Comparison of ENCODE assay signal across 35 cellular contexts in the genomic region with DNA sequence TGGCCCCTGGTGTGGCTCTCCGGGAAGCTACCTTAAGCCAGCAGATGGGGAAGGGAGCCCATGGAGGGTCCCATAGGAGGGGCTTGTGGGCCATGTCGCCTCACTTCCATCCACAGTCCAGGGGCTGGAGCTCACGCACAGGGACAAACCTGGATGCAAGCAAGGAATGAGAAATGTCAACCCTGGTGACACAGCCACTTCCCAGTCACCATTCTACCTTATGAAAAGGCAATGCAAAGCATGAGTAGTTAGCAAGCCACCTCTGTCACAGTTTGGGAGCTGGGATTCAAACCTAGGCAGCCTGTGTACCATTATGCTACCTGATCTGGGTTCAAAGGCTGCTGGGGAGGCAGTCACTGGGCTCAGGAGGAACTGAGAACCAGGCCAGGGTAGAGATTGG.
"Had no signal": no experiment of that assay in that cellular context is flagged by ENCODE, and none has a peak within 500 bp of the region (broad histone marks: within the 10 kb centered on the region; RNA-seq: fewer than 3 reads in every experiment).

No MANE protein-coding gene starts in this region.

- H3K27me3 ChIP-seq: adrenal gland, body of pancreas, brain microvascular endothelial cell, breast epithelium had no signal

- DNase-seq: activated B cell treated with CpG ODN at 0.5 μM for 24 hours; activated CD4-positive, alpha-beta memory T cell treated with anti-CD3 and anti-CD28 coated beads for 36 hours; activated CD4-positive, alpha-beta T cell treated with anti-CD3 and anti-CD28 coated beads for 4 hours; activated CD4-positive, alpha-beta T cell treated with anti-CD3 and anti-CD28 coated beads, Interleukin-2, amount 10 ng/mL, durations not matched to agents 24 days and 14 days; activated CD4-positive, alpha-beta T cell treated with anti-CD3 and anti-CD28 coated beads, Interleukin-2, amount 50 U/mL, for 1 hour; activated CD4-positive, alpha-beta T cell treated with anti-CD3 and anti-CD28 coated beads, Interleukin-2, amount 50 U/mL, for 4 hours; activated CD4-positive, CD25-positive, alpha-beta regulatory T cell treated with anti-CD3 and anti-CD28 coated beads, Interleukin-2, amount 50 U/mL, for 72 hours; activated CD8-positive, alpha-beta memory T cell treated with anti-CD3 and anti-CD28 coated beads, Interleukin-2, amount 50 U/mL, for 4 hours; activated CD8-positive, alpha-beta T cell treated with anti-CD3 and anti-CD28 coated beads for 36 hours; activated effector memory CD4-positive, alpha-beta T cell treated with anti-CD3 and anti-CD28 coated beads, Interleukin-2, amount 50 U/mL, for 16 hours; activated gamma-delta T cell treated with Interleukin-2 at 50 U/mL for 16 hours; activated naive CD4-positive, alpha-beta T cell; activated naive CD4-positive, alpha-beta T cell treated with anti-CD3 and anti-CD28 coated beads for 36 hours; activated naive CD4-positive, alpha-beta T cell treated with anti-CD3 and anti-CD28 coated beads, Interleukin-2, amount 50 U/mL, for 16 hours; activated naive CD8-positive, alpha-beta T cell treated with anti-CD3 and anti-CD28 coated beads for 36 hours; activated T-cell treated with anti-CD3 and anti-CD28 coated beads for 4 hours; activated T-cell treated with anti-CD3 and anti-CD28 coated beads, Interleukin-2, amount 50 U/mL, for 1 hour; activated T-cell treated with anti-CD3 and anti-CD28 coated beads, Interleukin-2, amount 50 U/mL, for 4 hours; activated T-cell treated with anti-CD3 and anti-CD28 coated beads, Interleukin-2, amount 50 U/mL, for 72 hours; adrenal gland; amniotic stem cell; aorta; body of pancreas; brain microvascular endothelial cell; central memory CD4-positive, alpha-beta T cell; T-helper 1 cell; T-helper 2 cell; T-helper 9 cell had no signal

- H3K27me3 Mint-ChIP-seq: activated B cell treated with CpG ODN at 0.5 μM for 24 hours; activated CD4-positive, alpha-beta memory T cell treated with anti-CD3 and anti-CD28 coated beads for 36 hours; activated CD4-positive, alpha-beta T cell treated with anti-CD3 and anti-CD28 coated beads, Interleukin-2, amount 10 ng/mL, durations not matched to agents 24 days and 14 days; activated CD8-positive, alpha-beta T cell treated with anti-CD3 and anti-CD28 coated beads for 36 hours; activated naive CD8-positive, alpha-beta T cell treated with anti-CD3 and anti-CD28 coated beads for 36 hours had no signal

- H3K4me1 ChIP-seq: adrenal gland, breast epithelium had no signal

- H3K4me3 Mint-ChIP-seq: activated B cell treated with CpG ODN at 0.5 μM for 24 hours; activated CD4-positive, alpha-beta memory T cell treated with anti-CD3 and anti-CD28 coated beads for 36 hours; activated CD4-positive, alpha-beta T cell treated with anti-CD3 and anti-CD28 coated beads, Interleukin-2, amount 10 ng/mL, durations not matched to agents 24 days and 14 days; activated CD8-positive, alpha-beta T cell treated with anti-CD3 and anti-CD28 coated beads for 36 hours; activated naive CD4-positive, alpha-beta T cell treated with anti-CD3 and anti-CD28 coated beads for 36 hours; activated naive CD8-positive, alpha-beta T cell treated with anti-CD3 and anti-CD28 coated beads for 36 hours; activated T-cell treated with anti-CD3 and anti-CD28 coated beads, Interleukin-2, amount 50 U/mL, for 4 hours; activated T-cell treated with anti-CD3 and anti-CD28 coated beads, Interleukin-2, amount 50 U/mL, for 72 hours; activated T-helper 1 cell treated with anti-CD3 and anti-CD28 coated beads, Interleukin-12 subunit alpha, Interleukin-12 subunit beta, Interleukin-2, Interleukin-4 antibody, amounts not matched to agents 30 ng/mL and 10 ng/mL and 1 ng/mL, durations not matched to agents 14 hours and 24 hours and 36 hours; activated T-helper 17 cell treated with anti-CD3 and anti-CD28 coated beads, Interleukin-2, amount 50 U/mL, for 72 hours; T-helper 1 cell treated with Interleukin-12 subunit alpha and Interleukin-12 subunit beta and Interleukin-4 antibody, amounts not matched to agents 30 μg/mL and 1 μg/mL, for 36 hours; T-helper 2 cell treated with Interferon-gamma antibody and Interleukin-4, amounts not matched to agents 5 μg/mL and 100 μg/mL, for 36 hours had no signal

- H3K9me3 ChIP-seq: adrenal gland, body of pancreas, breast epithelium had no signal

- H3K4me3 ChIP-seq: adrenal gland, body of pancreas, breast epithelium had no signal

- H3K9me3 Mint-ChIP-seq: activated B cell treated with CpG ODN at 0.5 μM for 24 hours; activated CD4-positive, alpha-beta T cell treated with anti-CD3 and anti-CD28 coated beads, Interleukin-2, amount 10 ng/mL, durations not matched to agents 24 days and 14 days; activated CD8-positive, alpha-beta T cell treated with anti-CD3 and anti-CD28 coated beads for 36 hours; activated naive CD4-positive, alpha-beta T cell treated with anti-CD3 and anti-CD28 coated beads for 36 hours; activated naive CD4-positive, alpha-beta T cell treated with anti-CD3 and anti-CD28 coated beads, Interleukin-2, amount 50 U/mL, for 72 hours; activated naive CD8-positive, alpha-beta T cell treated with anti-CD3 and anti-CD28 coated beads for 36 hours; activated T-cell treated with anti-CD3 and anti-CD28 coated beads, Interleukin-2, amount 50 U/mL, for 4 hours; activated T-cell treated with anti-CD3 and anti-CD28 coated beads, Interleukin-2, amount 50 U/mL, for 72 hours; activated T-helper 1 cell treated with anti-CD3 and anti-CD28 coated beads, Interleukin-12 subunit alpha, Interleukin-12 subunit beta, Interleukin-2, Interleukin-4 antibody, amounts not matched to agents 30 ng/mL and 10 ng/mL and 1 ng/mL, durations not matched to agents 14 hours and 24 hours and 36 hours; activated T-helper 17 cell treated with anti-CD3 and anti-CD28 coated beads, Interleukin-2, amount 50 U/mL, for 72 hours; T-helper 1 cell treated with Interleukin-12 subunit alpha and Interleukin-12 subunit beta and Interleukin-4 antibody, amounts not matched to agents 30 μg/mL and 1 μg/mL, for 36 hours; T-helper 2 cell treated with Interferon-gamma antibody and Interleukin-4, amounts not matched to agents 5 μg/mL and 100 μg/mL, for 36 hours had no signal

- H3K27ac ChIP-seq: adrenal gland, body of pancreas, brain microvascular endothelial cell, breast epithelium, VCaP had no signal

- H3K36me3 ChIP-seq: adrenal gland, brain microvascular endothelial cell, breast epithelium had no signal

- H3K36me3 Mint-ChIP-seq: activated CD4-positive, alpha-beta memory T cell treated with anti-CD3 and anti-CD28 coated beads for 36 hours; activated naive CD4-positive, alpha-beta T cell treated with anti-CD3 and anti-CD28 coated beads, Interleukin-2, amount 50 U/mL, for 72 hours; activated naive CD8-positive, alpha-beta T cell treated with anti-CD3 and anti-CD28 coated beads for 36 hours had no signal

- H3K27ac Mint-ChIP-seq: activated B cell treated with CpG ODN at 0.5 μM for 24 hours; activated CD4-positive, alpha-beta memory T cell treated with anti-CD3 and anti-CD28 coated beads for 36 hours; activated CD4-positive, alpha-beta T cell treated with anti-CD3 and anti-CD28 coated beads, Interleukin-2, amount 10 ng/mL, durations not matched to agents 24 days and 14 days; activated CD8-positive, alpha-beta T cell treated with anti-CD3 and anti-CD28 coated beads for 36 hours; activated naive CD4-positive, alpha-beta T cell treated with anti-CD3 and anti-CD28 coated beads for 36 hours; activated naive CD8-positive, alpha-beta T cell treated with anti-CD3 and anti-CD28 coated beads for 36 hours; activated T-cell treated with anti-CD3 and anti-CD28 coated beads, Interleukin-2, amount 50 U/mL, for 72 hours; activated T-helper 1 cell treated with anti-CD3 and anti-CD28 coated beads, Interleukin-12 subunit alpha, Interleukin-12 subunit beta, Interleukin-2, Interleukin-4 antibody, amounts not matched to agents 30 ng/mL and 10 ng/mL and 1 ng/mL, durations not matched to agents 14 hours and 24 hours and 36 hours; activated T-helper 17 cell treated with anti-CD3 and anti-CD28 coated beads, Interleukin-2, amount 50 U/mL, for 72 hours; T-helper 1 cell treated with Interleukin-12 subunit alpha and Interleukin-12 subunit beta and Interleukin-4 antibody, amounts not matched to agents 30 μg/mL and 1 μg/mL, for 36 hours; T-helper 2 cell treated with Interferon-gamma antibody and Interleukin-4, amounts not matched to agents 5 μg/mL and 100 μg/mL, for 36 hours had no signal

- ATAC-seq: activated CD8-positive, alpha-beta T cell treated with anti-CD3 and anti-CD28 coated beads for 36 hours; activated naive CD4-positive, alpha-beta T cell treated with anti-CD3 and anti-CD28 coated beads, Interleukin-2, amount 50 U/mL, for 72 hours; activated T-cell treated with anti-CD3 and anti-CD28 coated beads, Interleukin-2, amount 50 U/mL, for 4 hours; activated T-cell treated with anti-CD3 and anti-CD28 coated beads, Interleukin-2, amount 50 U/mL, for 72 hours; activated T-helper 17 cell treated with anti-CD3 and anti-CD28 coated beads, Interleukin-2, amount 50 U/mL, for 72 hours; body of pancreas had no signal

- H3K4me1 Mint-ChIP-seq: activated B cell treated with CpG ODN at 0.5 μM for 24 hours; activated CD4-positive, alpha-beta T cell treated with anti-CD3 and anti-CD28 coated beads, Interleukin-2, amount 10 ng/mL, durations not matched to agents 24 days and 14 days; activated naive CD8-positive, alpha-beta T cell treated with anti-CD3 and anti-CD28 coated beads for 36 hours; activated T-helper 17 cell treated with anti-CD3 and anti-CD28 coated beads, Interleukin-2, amount 50 U/mL, for 72 hours had no signal
